ENCODE assay signal across 23 cellular contexts in the genomic region with DNA sequence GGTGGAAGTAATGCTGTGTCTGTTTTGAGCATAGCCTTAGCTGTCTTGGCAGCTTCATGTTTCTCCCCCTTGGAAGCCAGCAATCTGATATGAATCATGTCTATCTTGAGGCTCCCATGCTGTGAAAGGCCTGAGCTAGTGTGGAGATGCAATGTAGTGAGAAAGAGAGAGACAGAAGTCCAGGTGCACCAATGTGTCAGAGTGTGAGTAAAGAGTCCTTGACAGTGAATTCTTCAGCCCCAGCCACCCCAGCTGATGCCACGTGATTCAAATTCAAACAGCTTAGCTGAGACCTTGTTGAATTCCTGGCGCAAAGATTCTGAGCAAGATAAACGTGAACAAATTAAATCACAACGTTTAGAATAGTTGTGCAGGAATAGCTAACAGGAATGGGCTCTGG.
DNase-seq lines count a peak whose midpoint lies in the region; ATAC-seq and TF ChIP-seq lines count a peak whose summit lies in the region.
"Had no signal": no experiment of that assay in that cellular context is flagged by ENCODE, and none has a peak within 500 bp of the region (broad histone marks: within the 10 kb centered on the region; RNA-seq: fewer than 3 reads in every experiment).

No MANE protein-coding gene starts in this region.

- H3K27ac ChIP-seq in body of pancreas = no peak overlapping the region
- H3K27ac ChIP-seq in upper lobe of right lung = no peak overlapping the region
- H3K27ac ChIP-seq in prostate gland = no peak overlapping the region
- H3K27ac ChIP-seq: heart right ventricle, psoas muscle had no signal

- H3K27me3 ChIP-seq in body of pancreas (no peaks in the 10 kb centered on the region), upper lobe of right lung (no peaks in the 10 kb centered on the region), prostate gland (replicated peaks; ENCODE audit: insufficient read depth) (no peaks in the 10 kb centered on the region)
- H3K27me3 ChIP-seq: heart right ventricle had no signal

- H3K4me3 ChIP-seq in body of pancreas (no peak overlapping the region), upper lobe of right lung (no peak overlapping the region), prostate gland (no peak overlapping the region)
- H3K4me3 ChIP-seq: heart right ventricle, psoas muscle had no signal

- intact Hi-C loops in body of pancreas (cut with DNase I) = no loop called here
- intact Hi-C loops in upper lobe of right lung (cut with DNase I) = no loop called here
- intact Hi-C loops in prostate gland (cut with DNase I) = loop anchor here (5.0 kb wide), 1 partner anchor 444 kb away; no protein-coding TSS in a partner anchor

- H3K36me3 ChIP-seq in body of pancreas (replicated peaks in 1 of 2; ENCODE audit: insufficient read depth in 1 of 2, low read depth in 2 of 2) = no peaks in the 10 kb centered on the region
- H3K36me3 ChIP-seq in upper lobe of right lung = no peaks in the 10 kb centered on the region
- H3K36me3 ChIP-seq in prostate gland = no peaks in the 10 kb centered on the region
- H3K36me3 ChIP-seq: heart right ventricle had no signal

- peak; percentile 71 for ATAC-seq in body of pancreas
- ATAC-seq in upper lobe of right lung = peak; percentile 61
- no peak for ATAC-seq in GM18861 (IDR thresholded peaks at IDR 0.05; ENCODE audit: unreplicated experiment)
- no peak for ATAC-seq in HG03520 (IDR thresholded peaks at IDR 0.05; ENCODE audit: unreplicated experiment)
- ATAC-seq: activated CD4-positive, CD25-positive, alpha-beta regulatory T cell treated with anti-CD3 and anti-CD28 coated beads, Interleukin-2, amount 50 U/mL, for 24 hours; activated CD8-positive, alpha-beta T cell treated with anti-CD3 and anti-CD28 coated beads for 36 hours; heart right ventricle; left lobe of liver; psoas muscle had no signal

- peak; percentile 1 for DNase-seq in NCI-H345 (lab: John Stamatoyannopoulos, UW)
- no peak for DNase-seq in NCI-H345 treated with DMSO at 0.1 percent for 48 hours (lab: John Stamatoyannopoulos, UW; ENCODE audit: unreplicated experiment)
- peak in 3 of 4 donors; percentile 18 to 28 (median 27) for DNase-seq in body of pancreas
- DNase-seq in mucosa of gallbladder (ENCODE audit: low spot score) = peak; percentile 23
- no peak for DNase-seq in upper lobe of right lung
- DNase-seq in prostate gland (ENCODE audit: low spot score) = no peak
- DNase-seq: activated CD8-positive, alpha-beta T cell treated with anti-CD3 and anti-CD28 coated beads for 36 hours; AML-193; aorta; DND-41; foreskin fibroblast; heart right ventricle; KBM-7; MM.1S; NCI-H2171; NCI-H774; psoas muscle; small intestine; stimulated activated CD4-positive, alpha-beta T cell treated with anti-CD3 and anti-CD28 coated beads, Interleukin-1b, Interleukin-23, amount 100 ng/mL, for 48 hours had no signal

- no peaks in the 10 kb centered on the region for H3K9me3 ChIP-seq in body of pancreas
- no peaks in the 10 kb centered on the region for H3K9me3 ChIP-seq in upper lobe of right lung
- no peaks in the 10 kb centered on the region for H3K9me3 ChIP-seq in prostate gland
- H3K9me3 ChIP-seq: heart right ventricle, psoas muscle had no signal

- TF ChIP-seq CTCF in body of pancreas (IDR thresholded peaks at IDR 0.05) (no peak), upper lobe of right lung (IDR thresholded peaks at IDR 0.05) (no peak), prostate gland (IDR thresholded peaks at IDR 0.05) (no peak)

- H3K4me1 ChIP-seq in body of pancreas (peaks cover 19% of the 10 kb centered on the region), upper lobe of right lung (no peaks in the 10 kb centered on the region), prostate gland (replicated peaks) (no peaks in the 10 kb centered on the region)
- H3K4me1 ChIP-seq: heart right ventricle, psoas muscle had no signal

- TF ChIP-seq POLR2A in body of pancreas (IDR thresholded peaks at IDR 0.05) (no peak), prostate gland (IDR thresholded peaks at IDR 0.05) (no peak)

- WGBS in body of pancreas, 2 donors = 17 to 18% methylated on average over 4 of the region's 4 CpGs
- WGBS in prostate gland = 29% methylated on average over 4 of the region's 4 CpGs

Comparison
In these comparisons a context has a peak if more than half of its experiments do, and no peak if none do; other contexts are left out.
1. DNase-seq: peak in NCI-H345 (single experiment), body of pancreas (3 of 4) and mucosa of gallbladder (single experiment); none in NCI-H345 treated with DMSO at 0.1 percent for 48 hours (single experiment), upper lobe of right lung (single experiment) and prostate gland (single experiment).
2. ATAC-seq: peak in body of pancreas (single experiment) and upper lobe of right lung (single experiment); none in GM18861 (single experiment) and HG03520 (single experiment).